In the genomic region with DNA sequence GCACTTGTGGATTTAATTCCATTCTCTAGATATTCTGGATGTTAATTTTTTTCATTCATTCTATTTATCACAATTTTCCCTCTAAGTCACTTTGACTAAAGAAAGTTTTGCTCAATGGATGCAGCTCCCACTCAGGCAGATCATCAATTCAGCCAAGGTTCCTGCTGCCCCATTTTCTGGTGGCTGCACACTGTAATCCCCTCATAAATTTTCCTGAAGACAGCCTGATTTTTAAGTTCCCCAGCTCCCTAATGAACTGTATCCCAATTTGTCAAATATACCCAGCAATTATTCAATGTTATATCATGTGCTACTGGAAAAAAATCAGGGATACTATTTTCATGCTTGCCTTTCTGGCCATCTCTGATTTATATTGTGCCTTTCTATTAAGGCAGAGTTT, we compare ENCODE assay signal across 1 cellular context.
TF ChIP-seq lines count a peak whose summit lies in the region.

No MANE protein-coding gene starts in this region.

TF ChIP-seq in SK-N-SH treated with all-trans-retinoic acid at 6 μM for 48 hours, 23 proteins besides CTCF, POLR2A, EP300 and RAD21 (continued from another document):
- TF ChIP-seq, protein P1, sequence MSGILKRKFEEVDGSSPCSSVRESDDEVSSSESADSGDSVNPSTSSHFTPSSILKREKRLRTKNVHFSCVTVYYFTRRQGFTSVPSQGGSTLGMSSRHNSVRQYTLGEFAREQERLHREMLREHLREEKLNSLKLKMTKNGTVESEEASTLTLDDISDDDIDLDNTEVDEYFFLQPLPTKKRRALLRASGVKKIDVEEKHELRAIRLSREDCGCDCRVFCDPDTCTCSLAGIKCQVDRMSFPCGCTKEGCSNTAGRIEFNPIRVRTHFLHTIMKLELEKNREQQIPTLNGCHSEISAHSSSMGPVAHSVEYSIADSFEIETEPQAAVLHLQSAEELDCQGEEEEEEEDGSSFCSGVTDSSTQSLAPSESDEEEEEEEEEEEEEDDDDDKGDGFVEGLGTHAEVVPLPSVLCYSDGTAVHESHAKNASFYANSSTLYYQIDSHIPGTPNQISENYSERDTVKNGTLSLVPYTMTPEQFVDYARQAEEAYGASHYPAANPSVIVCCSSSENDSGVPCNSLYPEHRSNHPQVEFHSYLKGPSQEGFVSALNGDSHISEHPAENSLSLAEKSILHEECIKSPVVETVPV (CRISPR knock-in tag; IDR thresholded peaks at IDR 0.05), result no peak
- TF ChIP-seq TOX (CRISPR knock-in tag; IDR thresholded peaks at IDR 0.05; ENCODE audit: borderline replicate concordance), result no peak
- TF ChIP-seq ZFP3 (CRISPR knock-in tag; IDR thresholded peaks at IDR 0.05), result no peak
- TF ChIP-seq ZNF565 (CRISPR knock-in tag; conservative IDR thresholded peaks at IDR 0.05; ENCODE audit: low read depth), result no peak
- TF ChIP-seq ZFP30 (CRISPR knock-in tag; IDR thresholded peaks at IDR 0.05), result no peak
- TF ChIP-seq ESRRG (CRISPR knock-in tag; IDR thresholded peaks at IDR 0.05), result no peak
- TF ChIP-seq ZC3H10 (CRISPR knock-in tag; IDR thresholded peaks at IDR 0.05), result no peak
- no peak for TF ChIP-seq TCF4 (CRISPR knock-in tag; IDR thresholded peaks at IDR 0.05; ENCODE audit: borderline replicate concordance)
